Comparison of ENCODE assay signal across 19 cellular contexts in genomic region chr9:90891656-90892055, GRCh38.
"Had no signal": no experiment of that assay in that cellular context is flagged by ENCODE, and none has a peak within 500 bp of the region (broad histone marks: within the 10 kb centered on the region; RNA-seq: fewer than 3 reads in every experiment).

No MANE protein-coding gene starts in this region.

- H3K4me3 ChIP-seq: colonic mucosa, gastrocnemius medialis, left ventricle myocardium inferior, neural progenitor cell, prostate gland, right atrium auricular region, stomach had no signal

- H3K36me3 ChIP-seq: brain microvascular endothelial cell, colonic mucosa, gastrocnemius medialis, left ventricle myocardium inferior, neural progenitor cell, prostate gland, right atrium auricular region had no signal

- H3K4me1 Mint-ChIP-seq: central memory CD8-positive, alpha-beta T cell had no signal

- H2AFZ ChIP-seq: neural progenitor cell had no signal

- H3K27me3 ChIP-seq: brain microvascular endothelial cell, colonic mucosa, gastrocnemius medialis, neural progenitor cell, right atrium auricular region, stomach had no signal

- H3K36me3 Mint-ChIP-seq: activated CD4-positive, alpha-beta memory T cell treated with anti-CD3 and anti-CD28 coated beads for 36 hours; neural progenitor cell; WTC11 had no signal

- ATAC-seq: activated T-cell treated with anti-CD3 and anti-CD28 coated beads, Interleukin-2, amount 50 U/mL, for 4 hours; gastrocnemius medialis had no signal

- H3K9ac ChIP-seq: neural progenitor cell had no signal

- H3K4me1 ChIP-seq: colonic mucosa, gastrocnemius medialis, left ventricle myocardium inferior, right atrium auricular region, stomach had no signal

- H3K4me2 ChIP-seq: neural progenitor cell had no signal

- H3K27ac ChIP-seq: brain microvascular endothelial cell, colonic mucosa, gastrocnemius medialis, left ventricle myocardium inferior, neural progenitor cell, prostate gland, right atrium auricular region, stomach had no signal

- H3K9me3 ChIP-seq: colonic mucosa, gastrocnemius medialis, prostate gland, stomach had no signal

- H3K9me3 Mint-ChIP-seq: activated CD4-positive, alpha-beta memory T cell treated with anti-CD3 and anti-CD28 coated beads for 36 hours; activated naive CD4-positive, alpha-beta T cell treated with anti-CD3 and anti-CD28 coated beads for 36 hours; activated T-cell treated with anti-CD3 and anti-CD28 coated beads, Interleukin-2, amount 50 U/mL, for 4 hours; central memory CD8-positive, alpha-beta T cell; WTC11 had no signal

- H3K27ac Mint-ChIP-seq: activated CD4-positive, alpha-beta memory T cell treated with anti-CD3 and anti-CD28 coated beads for 36 hours; activated naive CD4-positive, alpha-beta T cell treated with anti-CD3 and anti-CD28 coated beads for 36 hours; neural progenitor cell; WTC11 had no signal

- DNase-seq: activated CD4-positive, alpha-beta memory T cell treated with anti-CD3 and anti-CD28 coated beads for 36 hours; activated CD4-positive, alpha-beta T cell treated with anti-CD3 and anti-CD28 coated beads for 4 hours; activated naive CD4-positive, alpha-beta T cell treated with anti-CD3 and anti-CD28 coated beads for 36 hours; activated T-cell treated with anti-CD3 and anti-CD28 coated beads, Interleukin-2, amount 50 U/mL, for 4 hours; aorta; brain microvascular endothelial cell; colonic mucosa; erythroblast; gastrocnemius medialis; left ventricle myocardium inferior; mammary epithelial cell; stimulated activated CD4-positive, alpha-beta T cell treated with anti-CD3 and anti-CD28 coated beads, Interleukin-2, amount 100 ng/mL, for 24 hours; stomach; trophoblast cell had no signal

- H3K4me3 Mint-ChIP-seq: activated CD4-positive, alpha-beta memory T cell treated with anti-CD3 and anti-CD28 coated beads for 36 hours; activated naive CD4-positive, alpha-beta T cell treated with anti-CD3 and anti-CD28 coated beads for 36 hours; activated T-cell treated with anti-CD3 and anti-CD28 coated beads, Interleukin-2, amount 50 U/mL, for 4 hours; central memory CD8-positive, alpha-beta T cell; neural progenitor cell; WTC11 had no signal
